19 cellular contexts compared by ENCODE assay signal in genomic region chr6:133467231-133467981, GRCh38.
DNase-seq lines count a peak whose midpoint lies in the region; ATAC-seq and TF ChIP-seq lines count a peak whose summit lies in the region.
"Had no signal": no experiment of that assay in that cellular context is flagged by ENCODE, and none has a peak within 500 bp of the region (broad histone marks: within the 10 kb centered on the region; RNA-seq: fewer than 3 reads in every experiment).

No MANE protein-coding gene starts in this region.

- in situ Hi-C loops in brain microvascular endothelial cell (cut with HindIII; ENCODE audit: low pct_ligation_motif_present, low sequenced_read_pairs): no loop called here

- TF ChIP-seq CTCF in brain microvascular endothelial cell (IDR thresholded peaks at IDR 0.05; ENCODE audit: low read depth, low read length, missing control alignments): no peak
- TF ChIP-seq CTCF in right lobe of liver (IDR thresholded peaks at IDR 0.05): no peak

- H3K27ac ChIP-seq in brain microvascular endothelial cell: peak overlapping the region; percentile 57
- H3K27ac ChIP-seq in right lobe of liver: no peak overlapping the region
- H3K27ac ChIP-seq: 22Rv1, Peyer's patch had no signal

- no peak for TF ChIP-seq POLR2A in right lobe of liver (IDR thresholded peaks at IDR 0.05)

- ATAC-seq in HG02642 (IDR thresholded peaks at IDR 0.05; ENCODE audit: poor library complexity, unreplicated experiment) (no peak), right lobe of liver (no peak), HG03159 (IDR thresholded peaks at IDR 0.05; ENCODE audit: unreplicated experiment) (no peak)

- H3K27me3 ChIP-seq in brain microvascular endothelial cell (replicated peaks): no peaks in the 10 kb centered on the region
- H3K27me3 ChIP-seq in H7 (ENCODE audit: control insufficient read depth, insufficient read depth, low read length): no peaks in the 10 kb centered on the region
- no peaks in the 10 kb centered on the region for H3K27me3 ChIP-seq in right lobe of liver
- H3K27me3 ChIP-seq: Peyer's patch had no signal

- intact Hi-C loops in right lobe of liver (cut with DNase I): no loop called here

- H3K4me3 ChIP-seq in brain microvascular endothelial cell (ENCODE audit: low read depth, low read length) (no peak overlapping the region), H7 (ENCODE audit: insufficient read depth, low read depth, low read length) (no peak overlapping the region), right lobe of liver (no peak overlapping the region)
- H3K4me3 ChIP-seq: Peyer's patch had no signal

- DNase-seq in A172 (ENCODE audit: low spot score) (peak; percentile 63), M059J (ENCODE audit: low read depth) (peak; percentile 27), brain microvascular endothelial cell (peak; percentile 22), iris pigment epithelial cell (ENCODE audit: low read depth) (peak; percentile 7), H7 (no peak), right lobe of liver (no peak)
- DNase-seq: CD4-positive, alpha-beta T cell; DMS153; GF-D8; NCI-H1092 treated with DMSO at 0.1 percent for 48 hours; NCI-H146; NCI-H2029 treated with DMSO at 0.1 percent for 48 hours; NCI-H2171 treated with DMSO at 0.1 percent for 48 hours; NCI-H446 treated with DMSO at 0.1 percent for 48 hours; NK-92 treated with Interleukin-12 subunit alpha and Interleukin-12 subunit beta, amount 100 ng/mL, for 24 hours; Peyer's patch had no signal

- H3K9me3 ChIP-seq in right lobe of liver: no peaks in the 10 kb centered on the region
- H3K9me3 ChIP-seq: Peyer's patch had no signal

- peaks cover 0 to 6% (median 0%) of the 10 kb centered on the region in 4 donors for H3K4me1 ChIP-seq in right lobe of liver
- H3K4me1 ChIP-seq: Peyer's patch had no signal

- H3K36me3 ChIP-seq in brain microvascular endothelial cell (replicated peaks): no peaks in the 10 kb centered on the region
- no peaks in the 10 kb centered on the region for H3K36me3 ChIP-seq in H7 (replicated peaks; ENCODE audit: control insufficient read depth, insufficient read depth, low read length)
- H3K36me3 ChIP-seq in right lobe of liver: no peaks in the 10 kb centered on the region
- H3K36me3 ChIP-seq: Peyer's patch had no signal

Comparison
In these comparisons a context has a peak if more than half of its experiments do, and no peak if none do; other contexts are left out.
1. DNase-seq: peak in A172 (single experiment), M059J (single experiment), brain microvascular endothelial cell (single experiment) and iris pigment epithelial cell (single experiment); none in H7 (single experiment) and right lobe of liver (0 of 3).